ENCODE assay signal across 20 cellular contexts in genomic region chr1:225580180-225581099, GRCh38.
DNase-seq lines count a peak whose midpoint lies in the region; ATAC-seq, FAIRE-seq and TF ChIP-seq lines count a peak whose summit lies in the region.
"Had no signal": no experiment of that assay in that cellular context is flagged by ENCODE, and none has a peak within 500 bp of the region (broad histone marks: within the 10 kb centered on the region; RNA-seq: fewer than 3 reads in every experiment).

No MANE protein-coding gene starts in this region.

- H3K23ac ChIP-seq in mesendoderm (ENCODE audit: low read length) = no peak overlapping the region

- H3K36me3 Mint-ChIP-seq in astrocyte (ENCODE audit: low read depth, unreplicated experiment) = peaks cover 19% of the 10 kb centered on the region
- no peaks in the 10 kb centered on the region for H3K36me3 Mint-ChIP-seq in activated naive CD8-positive, alpha-beta T cell treated with anti-CD3 and anti-CD28 coated beads, Interleukin-2, amount 50 U/mL, for 24 hours (ENCODE audit: low read depth)
- H3K36me3 Mint-ChIP-seq: activated naive CD4-positive, alpha-beta T cell treated with anti-CD3 and anti-CD28 coated beads, Interleukin-2, amount 10 ng/mL, durations not matched to agents 7 days and 5 days had no signal

- H3K9me3 ChIP-seq in astrocyte (ENCODE audit: insufficient read depth, low read depth, low read length) = no peaks in the 10 kb centered on the region
- H3K9me3 ChIP-seq in smooth muscle cell (replicated peaks; ENCODE audit: low read depth) = no peaks in the 10 kb centered on the region
- H3K9me3 ChIP-seq: neutrophil had no signal

- no peak overlapping the region for H2BK15ac ChIP-seq in mesendoderm (replicated peaks; ENCODE audit: low read depth)

- H3K27ac ChIP-seq in astrocyte (ENCODE audit: low read depth, low read length) (no peak overlapping the region), mesendoderm (ENCODE audit: low read depth, low read length) (no peak overlapping the region), smooth muscle cell (ENCODE audit: low read depth) (peak overlapping the region; percentile 66)
- H3K27ac ChIP-seq: BLaER1 treated with 17β-estradiol and CSF1 and Interleukin-3, amounts not matched to agents 10 nM and 100 nM; neutrophil had no signal

- no peak overlapping the region for H4K8ac ChIP-seq in mesendoderm (ENCODE audit: low read depth, low read length)

- H3K4me1 Mint-ChIP-seq in astrocyte (ENCODE audit: low read depth, unreplicated experiment) = peaks cover 64% of the 10 kb centered on the region
- peaks cover 6% of the 10 kb centered on the region for H3K4me1 Mint-ChIP-seq in activated naive CD8-positive, alpha-beta T cell treated with anti-CD3 and anti-CD28 coated beads, Interleukin-2, amount 50 U/mL, for 24 hours
- H3K4me1 Mint-ChIP-seq: activated naive CD4-positive, alpha-beta T cell treated with anti-CD3 and anti-CD28 coated beads, Interleukin-2, amount 10 ng/mL, durations not matched to agents 7 days and 5 days had no signal

- H3K27me3 ChIP-seq in astrocyte (ENCODE audit: insufficient read depth, low read length) = no peaks in the 10 kb centered on the region
- H3K27me3 ChIP-seq in mesendoderm (ENCODE audit: insufficient read depth, low read length, poor library complexity) = no peaks in the 10 kb centered on the region
- H3K27me3 ChIP-seq in smooth muscle cell (ENCODE audit: low read depth) = no peaks in the 10 kb centered on the region
- H3K27me3 ChIP-seq: BLaER1 treated with 17β-estradiol and CSF1 and Interleukin-3, amounts not matched to agents 10 nM and 100 nM; neutrophil had no signal

- H3K4me3 ChIP-seq in astrocyte (ENCODE audit: insufficient read depth, low read depth, low read length) (no peak overlapping the region), mesendoderm (ENCODE audit: low read length) (no peak overlapping the region), smooth muscle cell (no peak overlapping the region)
- H3K4me3 ChIP-seq: BLaER1 treated with 17β-estradiol and CSF1 and Interleukin-3, amounts not matched to agents 10 nM and 100 nM had no signal

- TF ChIP-seq CTCF in astrocyte (IDR thresholded peaks at IDR 0.05; ENCODE audit: insufficient read depth, low read depth, low read length) (no peak), smooth muscle cell (IDR thresholded peaks at IDR 0.05; ENCODE audit: borderline replicate concordance, insufficient read depth, poor library complexity, severe bottlenecking) (no peak)

- H3K18ac ChIP-seq in mesendoderm (ENCODE audit: low read length) = peak overlapping the region; percentile 28

- no peak overlapping the region for H2BK5ac ChIP-seq in mesendoderm (ENCODE audit: low read length)

- no peaks in the 10 kb centered on the region for H3K9me3 Mint-ChIP-seq in astrocyte (ENCODE audit: unreplicated experiment)
- H3K9me3 Mint-ChIP-seq in activated naive CD8-positive, alpha-beta T cell treated with anti-CD3 and anti-CD28 coated beads, Interleukin-2, amount 50 U/mL, for 24 hours = no peaks in the 10 kb centered on the region
- H3K9me3 Mint-ChIP-seq: activated naive CD4-positive, alpha-beta T cell treated with anti-CD3 and anti-CD28 coated beads, Interleukin-2, amount 10 ng/mL, durations not matched to agents 7 days and 5 days; stimulated activated naive CD8-positive, alpha-beta T cell treated with anti-CD3 and anti-CD28 coated beads, Interleukin-15, amount 100 ng/mL, for 72 hours had no signal

- H3K79me2 ChIP-seq in astrocyte (ENCODE audit: insufficient read depth, low read length) = peaks cover 100% of the 10 kb centered on the region
- peaks cover 62% of the 10 kb centered on the region for H3K79me2 ChIP-seq in mesendoderm (ENCODE audit: control insufficient read depth, insufficient read depth, low read length)
- peaks cover 100% of the 10 kb centered on the region for H3K79me2 ChIP-seq in smooth muscle cell (ENCODE audit: low read depth)

- H3K56ac ChIP-seq in mesendoderm (ENCODE audit: low read length) = no peak overlapping the region

- H4K20me1 ChIP-seq in astrocyte (ENCODE audit: insufficient read depth, low read length) (peaks cover 96% of the 10 kb centered on the region), smooth muscle cell (ENCODE audit: low read depth) (peaks cover 99% of the 10 kb centered on the region)

- H3K36me3 ChIP-seq in astrocyte (ENCODE audit: insufficient read depth, low read length) (no peaks in the 10 kb centered on the region), mesendoderm (ENCODE audit: control insufficient read depth, insufficient read depth, low read length) (no peaks in the 10 kb centered on the region), smooth muscle cell (ENCODE audit: low read depth) (no peaks in the 10 kb centered on the region)
- H3K36me3 ChIP-seq: neutrophil had no signal

- H3K27me3 Mint-ChIP-seq in astrocyte (ENCODE audit: low read depth, unreplicated experiment) = no peaks in the 10 kb centered on the region
- peaks cover 7% of the 10 kb centered on the region for H3K27me3 Mint-ChIP-seq in activated naive CD8-positive, alpha-beta T cell treated with anti-CD3 and anti-CD28 coated beads, Interleukin-2, amount 50 U/mL, for 24 hours

- no peak overlapping the region for H4K5ac ChIP-seq in mesendoderm (ENCODE audit: low read length)

- H3K4me2 ChIP-seq in astrocyte (ENCODE audit: low read length) (no peak overlapping the region), mesendoderm (ENCODE audit: low read length) (no peak overlapping the region), smooth muscle cell (no peak overlapping the region)

- peaks cover 16% of the 10 kb centered on the region for H3K79me1 ChIP-seq in mesendoderm (ENCODE audit: low read length)

- no peak overlapping the region for H2AK5ac ChIP-seq in mesendoderm (ENCODE audit: low read length)

- peak overlapping the region; percentile 57 for H3K4me3 Mint-ChIP-seq in astrocyte (ENCODE audit: unreplicated experiment)
- no peak overlapping the region for H3K4me3 Mint-ChIP-seq in activated naive CD8-positive, alpha-beta T cell treated with anti-CD3 and anti-CD28 coated beads, Interleukin-2, amount 50 U/mL, for 24 hours
- H3K4me3 Mint-ChIP-seq: activated naive CD4-positive, alpha-beta T cell treated with anti-CD3 and anti-CD28 coated beads, Interleukin-2, amount 10 ng/mL, durations not matched to agents 7 days and 5 days; IgD-negative memory B cell; stimulated activated naive CD8-positive, alpha-beta T cell treated with anti-CD3 and anti-CD28 coated beads, Interleukin-15, amount 100 ng/mL, for 72 hours had no signal

- peak overlapping the region; percentile 78 for H3K27ac Mint-ChIP-seq in astrocyte (ENCODE audit: unreplicated experiment)
- H3K27ac Mint-ChIP-seq in activated naive CD8-positive, alpha-beta T cell treated with anti-CD3 and anti-CD28 coated beads, Interleukin-2, amount 50 U/mL, for 24 hours = no peak overlapping the region
- H3K27ac Mint-ChIP-seq: activated naive CD4-positive, alpha-beta T cell treated with anti-CD3 and anti-CD28 coated beads, Interleukin-2, amount 10 ng/mL, durations not matched to agents 7 days and 5 days; IgD-negative memory B cell had no signal

- whole genome bisulfite sequencing in mesendoderm (ENCODE audit: extremely low coverage, insufficient coverage, low lambda C conversion rate) = no CpG with 5 or more reads among the region's 17 CpGs
- WGBS in smooth muscle cell (ENCODE audit: low lambda C conversion rate) = 66% methylated on average over 17 of the region's 17 CpGs

- ATAC-seq in HG02884 (IDR thresholded peaks at IDR 0.05; ENCODE audit: unreplicated experiment) = no peak
- no peak for ATAC-seq in activated naive CD8-positive, alpha-beta T cell treated with anti-CD3 and anti-CD28 coated beads, Interleukin-2, amount 50 U/mL, for 24 hours
- ATAC-seq: stimulated activated naive CD8-positive, alpha-beta T cell treated with anti-CD3 and anti-CD28 coated beads, Interleukin-15, amount 100 ng/mL, for 72 hours had no signal

- peaks cover 23% of the 10 kb centered on the region for H3F3A ChIP-seq in smooth muscle cell (ENCODE audit: low read depth)

- peak; percentile 46 for DNase-seq in NCI-H2171 (lab: John Stamatoyannopoulos, UW)
- DNase-seq in astrocyte (ENCODE audit: low read depth) = no peak
- no peak for DNase-seq in mesendoderm
- DNase-seq in smooth muscle cell (lab: John Stamatoyannopoulos, UW; ENCODE audit: unreplicated experiment) = no peak
- no peak for DNase-seq in NK-92 (lab: John Stamatoyannopoulos, UW; ENCODE audit: unreplicated experiment)
- DNase-seq in activated naive CD8-positive, alpha-beta T cell treated with anti-CD3 and anti-CD28 coated beads, Interleukin-2, amount 50 U/mL, for 24 hours = no peak
- no peak for DNase-seq in SHP77 (lab: John Stamatoyannopoulos, UW)
- DNase-seq: activated naive CD4-positive, alpha-beta T cell treated with anti-CD3 and anti-CD28 coated beads, Interleukin-2, amount 10 ng/mL, durations not matched to agents 7 days and 5 days; effector CD4-positive, alpha-beta T cell; NCI-H1436; NCI-H748 treated with DMSO at 0.1 percent for 48 hours; RPMI8226; stimulated activated naive CD8-positive, alpha-beta T cell treated with anti-CD3 and anti-CD28 coated beads, Interleukin-15, amount 100 ng/mL, for 72 hours; T-helper 2 cell had no signal

- no peak for FAIRE-seq in astrocyte (lab: Jason Lieb, UNC)
- FAIRE-seq: bronchial epithelial cell, H1 had no signal

- H3K9ac ChIP-seq in astrocyte (ENCODE audit: low read length) (no peak overlapping the region), mesendoderm (ENCODE audit: low read length) (no peak overlapping the region), smooth muscle cell (ENCODE audit: low read depth) (no peak overlapping the region)
- H3K9ac ChIP-seq: BLaER1 treated with 17β-estradiol and CSF1 and Interleukin-3, amounts not matched to agents 10 nM and 100 nM had no signal

- no peak overlapping the region for H2AFZ ChIP-seq in astrocyte (ENCODE audit: low read depth, low read length)
- H2AFZ ChIP-seq in smooth muscle cell (ENCODE audit: low read depth) = no peak overlapping the region

- H3K4ac ChIP-seq in mesendoderm (ENCODE audit: low read depth, low read length) = no peak overlapping the region

- H3K4me1 ChIP-seq in astrocyte (ENCODE audit: insufficient read depth, low read length) = peaks cover 8% of the 10 kb centered on the region
- H3K4me1 ChIP-seq in mesendoderm (ENCODE audit: control insufficient read depth, low read depth, low read length) = peaks cover 4% of the 10 kb centered on the region
- H3K4me1 ChIP-seq in smooth muscle cell (ENCODE audit: low read depth) = peaks cover 47% of the 10 kb centered on the region

- H2BK120ac ChIP-seq in mesendoderm (ENCODE audit: low read depth, low read length) = no peak overlapping the region
